In genomic region chr17:67171560-67171959, GRCh38 we compare ENCODE assay signal across 13 cellular contexts.
A peak's percentile ranks its signal among the peaks of the same experiment; 100 is the strongest.
DNase-seq lines count a peak whose midpoint lies in the region; ATAC-seq and TF ChIP-seq lines count a peak whose summit lies in the region.
"Had no signal": no experiment of that assay in that cellular context is flagged by ENCODE, and none has a peak within 500 bp of the region (broad histone marks: within the 10 kb centered on the region; RNA-seq: fewer than 3 reads in every experiment).

No MANE protein-coding gene starts in this region.

- no peaks in the 10 kb centered on the region for H3K4me1 Mint-ChIP-seq in activated T-cell treated with anti-CD3 and anti-CD28 coated beads, Interleukin-2, amount 50 U/mL, for 72 hours (ENCODE audit: low read depth)
- H3K4me1 Mint-ChIP-seq in naive thymus-derived CD4-positive, alpha-beta T cell: peaks cover 10 to 17% (median 13%) of the 10 kb centered on the region in 7 donors
- H3K4me1 Mint-ChIP-seq in Calu3 (ENCODE audit: low read depth, unreplicated experiment): peaks cover 7% of the 10 kb centered on the region

- TF ChIP-seq CTCF in Calu3 (IDR thresholded peaks at IDR 0.05; ENCODE audit: unreplicated experiment): no peak

- H3K27me3 Mint-ChIP-seq in activated T-cell treated with anti-CD3 and anti-CD28 coated beads, Interleukin-2, amount 50 U/mL, for 72 hours (ENCODE audit: low read depth): no peaks in the 10 kb centered on the region
- no peaks in the 10 kb centered on the region for H3K27me3 Mint-ChIP-seq in naive thymus-derived CD4-positive, alpha-beta T cell
- H3K27me3 Mint-ChIP-seq in Calu3 (ENCODE audit: unreplicated experiment): no peaks in the 10 kb centered on the region

- H3K4me1 ChIP-seq in naive thymus-derived CD4-positive, alpha-beta T cell (ENCODE audit: control insufficient read depth in 2 of 2, insufficient read depth in 2 of 2, low read length in 2 of 2): no peaks in the 10 kb centered on the region
- H3K4me1 ChIP-seq in HAP-1: no peaks in the 10 kb centered on the region
- H3K4me1 ChIP-seq: A549, esophagus squamous epithelium, SJCRH30, uterus had no signal

- H3K36me3 Mint-ChIP-seq in activated T-cell treated with anti-CD3 and anti-CD28 coated beads, Interleukin-2, amount 50 U/mL, for 72 hours (ENCODE audit: insufficient read depth in 2 of 2): peaks cover 5 to 17% of the 10 kb centered on the region in 2 donors
- H3K36me3 Mint-ChIP-seq in naive thymus-derived CD4-positive, alpha-beta T cell: peaks cover 9 to 47% (median 29%) of the 10 kb centered on the region in 5 donors
- H3K36me3 Mint-ChIP-seq in Calu3 (ENCODE audit: insufficient read depth, unreplicated experiment): peaks cover 5% of the 10 kb centered on the region

- no peak for DNase-seq in activated T-cell treated with anti-CD3 and anti-CD28 coated beads, Interleukin-2, amount 50 U/mL, for 72 hours
- DNase-seq in activated T-cell treated with anti-CD3 and anti-CD28 coated beads for 4 hours (no peak), NCI-H2196 treated with DMSO at 0.1 percent for 48 hours (lab: John Stamatoyannopoulos, UW; ENCODE audit: unreplicated experiment) (no peak), HAP-1 (ENCODE audit: low spot score in 2 of 2) (no peak), Calu3 (no peak)
- DNase-seq in naive thymus-derived CD4-positive, alpha-beta T cell: no peak
- DNase-seq: esophagus squamous epithelium, kidney glomerular epithelial cell, SJCRH30, uterus had no signal

- H3K4me3 Mint-ChIP-seq in activated T-cell treated with anti-CD3 and anti-CD28 coated beads, Interleukin-2, amount 50 U/mL, for 72 hours: no peak overlapping the region
- H3K4me3 Mint-ChIP-seq in naive thymus-derived CD4-positive, alpha-beta T cell: no peak overlapping the region
- H3K4me3 Mint-ChIP-seq in Calu3 (ENCODE audit: low read depth, unreplicated experiment): no peak overlapping the region

- no peak overlapping the region for H3K4me3 ChIP-seq in naive thymus-derived CD4-positive, alpha-beta T cell (ENCODE audit: low read length)
- H3K4me3 ChIP-seq in HAP-1: no peak overlapping the region
- H3K4me3 ChIP-seq: A549, esophagus squamous epithelium, SJCRH30, uterus had no signal

- in situ Hi-C loops in HAP-1 (cut with MboI; ENCODE audit: low sequenced_read_pairs): no loop called here

- no peaks in the 10 kb centered on the region for H3K27me3 ChIP-seq in naive thymus-derived CD4-positive, alpha-beta T cell (ENCODE audit: control insufficient read depth in 2 of 2, insufficient read depth in 2 of 2, low read length in 2 of 2)
- H3K27me3 ChIP-seq in HAP-1 (ENCODE audit: low read depth): no peaks in the 10 kb centered on the region
- H3K27me3 ChIP-seq: esophagus squamous epithelium, SJCRH30, uterus had no signal

- no peaks in the 10 kb centered on the region for H3K9me3 ChIP-seq in naive thymus-derived CD4-positive, alpha-beta T cell (ENCODE audit: control insufficient read depth in 2 of 3, low read length in 3 of 3)
- H3K9me3 ChIP-seq in HAP-1: no peaks in the 10 kb centered on the region
- H3K9me3 ChIP-seq: A549, esophagus squamous epithelium, SJCRH30, uterus had no signal

- CTCF ChIA-PET in naive thymus-derived CD4-positive, alpha-beta T cell (lab: Charles Lee): no interaction called here
- CTCF ChIA-PET in Calu3 (lab: Charles Lee): interaction anchor here (0.6 kb wide), 1 partner anchor 432 kb away, joined by 8 read pairs; no protein-coding TSS in a partner anchor

- H3K36me3 ChIP-seq in naive thymus-derived CD4-positive, alpha-beta T cell (ENCODE audit: control insufficient read depth in 2 of 3, insufficient read depth in 3 of 3, low read length in 3 of 3): peaks cover 0 to 10% (median 0%) of the 10 kb centered on the region in 3 experiments
- H3K36me3 ChIP-seq in HAP-1 (replicated peaks): peaks cover 12% of the 10 kb centered on the region
- H3K36me3 ChIP-seq: uterus had no signal

- H3K27ac ChIP-seq in naive thymus-derived CD4-positive, alpha-beta T cell (ENCODE audit: low read depth, low read length): no peak overlapping the region
- H3K27ac ChIP-seq: A549, esophagus squamous epithelium, SJCRH30, uterus had no signal

- peaks cover 0 to 2% of the 10 kb centered on the region in 2 donors for H3K9me3 Mint-ChIP-seq in activated T-cell treated with anti-CD3 and anti-CD28 coated beads, Interleukin-2, amount 50 U/mL, for 72 hours
- no peaks in the 10 kb centered on the region for H3K9me3 Mint-ChIP-seq in naive thymus-derived CD4-positive, alpha-beta T cell
- no peaks in the 10 kb centered on the region for H3K9me3 Mint-ChIP-seq in Calu3 (ENCODE audit: low read depth, unreplicated experiment)

- POLR2A ChIA-PET in naive thymus-derived CD4-positive, alpha-beta T cell (lab: Charles Lee): no interaction called here

- H3K27ac Mint-ChIP-seq in activated T-cell treated with anti-CD3 and anti-CD28 coated beads, Interleukin-2, amount 50 U/mL, for 72 hours: peak overlapping the region; percentile 31
- peak overlapping the region in 5 of 9 donors; percentile 0 to 41 (median 3) for H3K27ac Mint-ChIP-seq in naive thymus-derived CD4-positive, alpha-beta T cell
- H3K27ac Mint-ChIP-seq in Calu3 (ENCODE audit: unreplicated experiment): no peak overlapping the region

- no TSS peak for BruUV-seq in Calu3 (replicated peaks; lab: Mats Ljungman, UMichigan)

- ATAC-seq in activated T-cell treated with anti-CD3 and anti-CD28 coated beads, Interleukin-2, amount 50 U/mL, for 72 hours (replicated peaks in 1 of 2): no peak
- peak; percentile 96 for ATAC-seq in GM21576 (IDR thresholded peaks at IDR 0.05; ENCODE audit: unreplicated experiment)
- ATAC-seq in HG03159 (IDR thresholded peaks at IDR 0.05; ENCODE audit: unreplicated experiment): peak; percentile 96
- ATAC-seq in naive thymus-derived CD4-positive, alpha-beta T cell: no peak
- ATAC-seq: A549 had no signal

- intact Hi-C loops in naive thymus-derived CD4-positive, alpha-beta T cell (cut with micrococcal nuclease): no loop called here
- intact Hi-C loops in Calu3 (cut with micrococcal nuclease; ENCODE audit: unreplicated experiment): no loop called here

Comparison
In these comparisons a context has a peak if more than half of its experiments do, and no peak if none do; other contexts are left out.
1. ATAC-seq: peak in GM21576 (single experiment) and HG03159 (single experiment); none in activated T-cell treated with anti-CD3 and anti-CD28 coated beads, Interleukin-2, amount 50 U/mL, for 72 hours (0 of 2) and naive thymus-derived CD4-positive, alpha-beta T cell (single experiment).